8 cellular contexts compared by ENCODE assay signal in genomic region chr7:22854158-22855048, GRCh38. TPM values are rescaled to one million over a fixed set of nuclear protein-coding genes. Genes with fewer than 3 reads are reported as not detected.
A peak's percentile ranks its signal among the peaks of the same experiment; 100 is the strongest.
DNase-seq lines count a peak whose midpoint lies in the region; FAIRE-seq and TF ChIP-seq lines count a peak whose summit lies in the region.

No MANE protein-coding gene starts in this region.

- H3K9ac ChIP-seq in astrocyte (ENCODE audit: low read length), result peak overlapping the region; percentile 93

- TF ChIP-seq CTCF in GM10266 (IDR thresholded peaks at IDR 0.05; ENCODE audit: control insufficient read depth, insufficient read depth, low read depth, missing control alignments) (no peak), astrocyte (IDR thresholded peaks at IDR 0.05; ENCODE audit: insufficient read depth, low read depth, low read length) (no peak)

- peak overlapping the region; percentile 68 for H3K4me3 ChIP-seq in astrocyte (ENCODE audit: insufficient read depth, low read depth, low read length)
- H3K4me3 ChIP-seq in skeletal muscle cell (ENCODE audit: low read depth, low read length), result peak overlapping the region; percentile 73

- peak overlapping the region; percentile 88 for H3K4me3 Mint-ChIP-seq in T-helper 1 cell treated with Interleukin-12 subunit alpha and Interleukin-12 subunit beta and Interleukin-4 antibody, amounts not matched to agents 30 μg/mL and 1 μg/mL, for 36 hours
- H3K4me3 Mint-ChIP-seq in astrocyte (ENCODE audit: unreplicated experiment), result peak overlapping the region; percentile 89

- no peaks in the 10 kb centered on the region for H3K27me3 ChIP-seq in astrocyte (ENCODE audit: insufficient read depth, low read length)

- H3K36me3 Mint-ChIP-seq in T-helper 1 cell treated with Interleukin-12 subunit alpha and Interleukin-12 subunit beta and Interleukin-4 antibody, amounts not matched to agents 30 μg/mL and 1 μg/mL, for 36 hours (ENCODE audit: low read depth), result peaks cover 22% of the 10 kb centered on the region
- H3K36me3 Mint-ChIP-seq in astrocyte (ENCODE audit: low read depth, unreplicated experiment), result peaks cover 2% of the 10 kb centered on the region

- peaks cover 3% of the 10 kb centered on the region for H3K27me3 Mint-ChIP-seq in T-helper 1 cell treated with Interleukin-12 subunit alpha and Interleukin-12 subunit beta and Interleukin-4 antibody, amounts not matched to agents 30 μg/mL and 1 μg/mL, for 36 hours (ENCODE audit: low read depth)
- H3K27me3 Mint-ChIP-seq in astrocyte (ENCODE audit: low read depth, unreplicated experiment), result no peaks in the 10 kb centered on the region

- peaks cover 6% of the 10 kb centered on the region for H3K36me3 ChIP-seq in astrocyte (ENCODE audit: insufficient read depth, low read length)

- DNase-seq in GM10266 (ENCODE audit: extremely low spot score) (peak; percentile 94), H4 (ENCODE audit: low spot score) (peak; percentile 83), Kasumi-1 (lab: John Stamatoyannopoulos, UW) (peak; percentile 95), astrocyte (ENCODE audit: low read depth) (peak; percentile 78), iPS DF 19.7 (ENCODE audit: low read depth, low spot score) (peak; percentile 52), skeletal muscle cell (ENCODE audit: low read depth) (peak; percentile 46), occipital lobe (lab: John Stamatoyannopoulos, UW) (no peak)

- peak overlapping the region; percentile 83 for H3K4me2 ChIP-seq in astrocyte (ENCODE audit: low read length)

- peaks cover 9% of the 10 kb centered on the region for H3K79me2 ChIP-seq in astrocyte (ENCODE audit: insufficient read depth, low read length)

- no peaks in the 10 kb centered on the region for H3K9me3 ChIP-seq in astrocyte (ENCODE audit: insufficient read depth, low read depth, low read length)

- peak overlapping the region; percentile 66 for H2AFZ ChIP-seq in astrocyte (ENCODE audit: low read depth, low read length)

- H3K4me1 Mint-ChIP-seq in T-helper 1 cell treated with Interleukin-12 subunit alpha and Interleukin-12 subunit beta and Interleukin-4 antibody, amounts not matched to agents 30 μg/mL and 1 μg/mL, for 36 hours (ENCODE audit: low read depth), result peaks cover 32% of the 10 kb centered on the region
- H3K4me1 Mint-ChIP-seq in astrocyte (ENCODE audit: low read depth, unreplicated experiment), result peaks cover 25% of the 10 kb centered on the region

- H3K9me3 Mint-ChIP-seq in T-helper 1 cell treated with Interleukin-12 subunit alpha and Interleukin-12 subunit beta and Interleukin-4 antibody, amounts not matched to agents 30 μg/mL and 1 μg/mL, for 36 hours, result no peaks in the 10 kb centered on the region
- peaks cover 1% of the 10 kb centered on the region for H3K9me3 Mint-ChIP-seq in astrocyte (ENCODE audit: unreplicated experiment)

- H3K27ac Mint-ChIP-seq in T-helper 1 cell treated with Interleukin-12 subunit alpha and Interleukin-12 subunit beta and Interleukin-4 antibody, amounts not matched to agents 30 μg/mL and 1 μg/mL, for 36 hours, result peak overlapping the region; percentile 91
- peak overlapping the region; percentile 93 for H3K27ac Mint-ChIP-seq in astrocyte (ENCODE audit: unreplicated experiment)

- H3K27ac ChIP-seq in astrocyte (ENCODE audit: low read depth, low read length), result peak overlapping the region; percentile 84

- no peaks in the 10 kb centered on the region for H4K20me1 ChIP-seq in astrocyte (ENCODE audit: insufficient read depth, low read length)

- H3K4me1 ChIP-seq in astrocyte (ENCODE audit: insufficient read depth, low read length), result peaks cover 34% of the 10 kb centered on the region

- FAIRE-seq in astrocyte (lab: Jason Lieb, UNC), result no peak

RNA-seq across cellular contexts. Expression of gene TOMM7, which starts 31.8 kb away (rescaled TPM):
- total RNA-seq in H4 (2014; rRNA removed; shearing (Covaris generic)), result 358 and 382 TPM in 2 replicates
- total RNA-seq in astrocyte (217 and 229 TPM in 2 replicates), occipital lobe (194 TPM)
